In the genomic region with DNA sequence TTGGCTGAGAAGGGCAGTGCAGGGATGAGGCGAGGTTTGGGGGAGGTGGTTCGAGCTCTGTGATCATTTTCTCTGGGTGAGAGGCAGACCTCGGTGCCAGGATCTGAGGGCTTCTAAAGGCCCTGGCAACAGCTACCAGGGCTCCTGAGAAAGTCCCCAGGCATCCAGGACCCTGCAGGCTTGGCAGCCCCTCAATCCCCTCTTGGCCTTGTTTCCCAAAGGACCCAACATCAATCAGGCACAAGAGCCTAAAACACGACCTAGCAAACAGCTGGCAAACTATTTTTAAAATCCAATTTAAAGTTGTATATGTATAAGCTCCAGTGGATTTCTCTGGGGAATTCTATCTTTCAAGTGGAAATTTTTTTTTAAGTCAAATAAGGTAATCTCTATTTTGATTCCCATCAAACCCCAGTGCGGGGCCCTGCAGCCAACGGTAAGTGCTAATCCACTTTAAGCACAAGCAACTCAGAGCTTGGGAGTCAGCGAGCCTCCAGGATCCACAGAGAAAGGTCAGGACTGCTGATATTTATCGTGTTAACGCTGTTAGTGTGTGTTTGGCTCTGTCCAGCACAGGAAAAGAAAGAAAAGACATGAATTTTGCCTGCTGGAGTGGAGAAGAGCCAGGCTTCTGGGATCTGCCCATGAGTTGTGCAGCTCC, we compare ENCODE assay signal across 11 cellular contexts. TPM values are rescaled to one million over a fixed set of nuclear protein-coding genes. Genes with fewer than 3 reads are reported as not detected.
A peak's percentile ranks its signal among the peaks of the same experiment; 100 is the strongest.
DNase-seq lines count a peak whose midpoint lies in the region; ATAC-seq and TF ChIP-seq lines count a peak whose summit lies in the region.
"Had no signal": no experiment of that assay in that cellular context is flagged by ENCODE, and none has a peak within 500 bp of the region (broad histone marks: within the 10 kb centered on the region; RNA-seq: fewer than 3 reads in every experiment).

No MANE protein-coding gene starts in this region.

- 38 to 42% (median 40%) methylated on average over 9 of the region's 9 CpGs for WGBS in heart left ventricle, 4 donors
- 28% methylated on average over 9 of the region's 9 CpGs for WGBS in prostate gland

- DNase-seq in CD14-positive monocyte (ENCODE audit: low spot score) (no peak), SK-N-MC (ENCODE audit: low read depth, low spot score) (no peak), heart left ventricle (peak in 1 of 5 donors; percentile 58), prostate gland (ENCODE audit: low spot score) (no peak)
- DNase-seq in activated CD8-positive, alpha-beta memory T cell treated with anti-CD3 and anti-CD28 coated beads, Interleukin-2, amount 50 U/mL, for 48 hours: no peak
- DNase-seq in stimulated activated CD4-positive, alpha-beta T cell treated with anti-CD3 and anti-CD28 coated beads, Interleukin-4, amount 100 ng/mL, for 24 hours: no peak
- DNase-seq: COR-L47, foreskin melanocyte had no signal

- H3K36me3 Mint-ChIP-seq in CD14-positive monocyte: peaks cover 0 to 2% of the 10 kb centered on the region in 2 donors
- H3K36me3 Mint-ChIP-seq: activated naive CD4-positive, alpha-beta T cell treated with anti-CD3 and anti-CD28 coated beads, Interleukin-2, amount 50 U/mL, for 72 hours had no signal

- intact Hi-C loops in CD14-positive monocyte (cut with micrococcal nuclease): no loop called here
- intact Hi-C loops in heart left ventricle (cut with DNase I): loop anchor here in 1 of 10 donors (5.0 kb wide), 1 partner anchor 77 kb away; no protein-coding TSS in a partner anchor
- intact Hi-C loops in prostate gland (cut with DNase I): no loop called here

- H3K36me3 ChIP-seq in SK-N-MC (ENCODE audit: insufficient read depth, low read length) (no peaks in the 10 kb centered on the region), heart left ventricle (no peaks in the 10 kb centered on the region), prostate gland (no peaks in the 10 kb centered on the region)

- peaks cover under 1 to 4% (median 2%) of the 10 kb centered on the region in 3 donors for H3K27me3 Mint-ChIP-seq in CD14-positive monocyte (ENCODE audit: low read depth in 3 of 3)

- no peaks in the 10 kb centered on the region for H3K9me3 ChIP-seq in SK-N-MC (ENCODE audit: low read depth, low read length)
- H3K9me3 ChIP-seq in heart left ventricle: no peaks in the 10 kb centered on the region
- no peaks in the 10 kb centered on the region for H3K9me3 ChIP-seq in prostate gland

- ATAC-seq in heart left ventricle (peak; percentile 21 to 68 (median 48)), HG02798 (IDR thresholded peaks at IDR 0.05; ENCODE audit: poor library complexity, unreplicated experiment) (no peak), GM19023 (IDR thresholded peaks at IDR 0.05; ENCODE audit: unreplicated experiment) (no peak)
- ATAC-seq: activated naive CD4-positive, alpha-beta T cell treated with anti-CD3 and anti-CD28 coated beads, Interleukin-2, amount 50 U/mL, for 72 hours had no signal

- no peak for TF ChIP-seq POLR2A in heart left ventricle (IDR thresholded peaks at IDR 0.05)
- no peak for TF ChIP-seq POLR2A in prostate gland (IDR thresholded peaks at IDR 0.05)

- H3K9me3 Mint-ChIP-seq in CD14-positive monocyte: no peaks in the 10 kb centered on the region
- H3K9me3 Mint-ChIP-seq: activated naive CD4-positive, alpha-beta T cell treated with anti-CD3 and anti-CD28 coated beads, Interleukin-2, amount 50 U/mL, for 72 hours had no signal

- no peak overlapping the region for H3K9ac ChIP-seq in SK-N-MC (ENCODE audit: insufficient read length)

- peak overlapping the region in 4 of 7 donors; percentile 73 to 81 (median 79) for H3K27ac Mint-ChIP-seq in CD14-positive monocyte
- H3K27ac Mint-ChIP-seq: activated naive CD4-positive, alpha-beta T cell treated with anti-CD3 and anti-CD28 coated beads, Interleukin-2, amount 50 U/mL, for 72 hours had no signal

- peak overlapping the region; percentile 6; the same call in 1 of the 2 replicates for H3K4me3 ChIP-seq in SK-N-MC
- no peak overlapping the region for H3K4me3 ChIP-seq in heart left ventricle
- no peak overlapping the region for H3K4me3 ChIP-seq in prostate gland

- peak overlapping the region; percentile 15; the same call in 1 of the 2 replicates for H3K27ac ChIP-seq in SK-N-MC
- H3K27ac ChIP-seq in heart left ventricle: peak overlapping the region in 11 of 12 donors; percentile 10 to 82 (median 63)
- peak overlapping the region; percentile 62 to 75 for H3K27ac ChIP-seq in prostate gland

- no peaks in the 10 kb centered on the region for H3K27me3 ChIP-seq in heart left ventricle
- no peaks in the 10 kb centered on the region for H3K27me3 ChIP-seq in prostate gland (replicated peaks; ENCODE audit: insufficient read depth)

- H3K4me1 Mint-ChIP-seq in CD14-positive monocyte: peaks cover 28% of the 10 kb centered on the region

- H3K4me1 ChIP-seq in heart left ventricle (peaks cover 0 to 22% (median 14%) of the 10 kb centered on the region in 12 donors), prostate gland (replicated peaks) (peaks cover 21% of the 10 kb centered on the region)

- TF ChIP-seq CTCF in CD14-positive monocyte (IDR thresholded peaks at IDR 0.05) (no peak), heart left ventricle (IDR thresholded peaks at IDR 0.05) (no peak), prostate gland (IDR thresholded peaks at IDR 0.05) (no peak)

- peak overlapping the region in 1 of 2 donors; percentile 54 for H3K4me3 Mint-ChIP-seq in CD14-positive monocyte

RNA-seq across cellular contexts. Expression of a gene that starts 14.9 kb away (rescaled TPM):
- polyA plus RNA-seq in CD14-positive monocyte (100 to 1,000 TPM in 1 of 2 donors, 10 to 100 TPM in 1; 97.0 to 117 TPM), heart left ventricle (100 to 1,000 TPM in 1 of 2 donors, 10 to 100 TPM in 1; 72.3 to 131 TPM)
- total RNA-seq in heart left ventricle (100 to 1,000 TPM in 7 of 9 donors, 10 to 100 TPM in 2; 66.0 to 218 (median 128) TPM), prostate gland (100 to 1,000 TPM; 103 to 134 TPM)

RNA-seq across cellular contexts. Expression of a gene that starts 37.3 kb away (rescaled TPM):
- 10 to 100 TPM; 32.0 to 34.4 TPM for polyA plus RNA-seq in CD14-positive monocyte
- total RNA-seq in heart left ventricle: 10 to 100 TPM; 13.2 to 30.7 (median 20.8) TPM
- 10 to 100 TPM; 12.6 to 28.7 TPM for polyA plus RNA-seq in heart left ventricle
- 10 to 100 TPM; 17.8 to 52.7 TPM for total RNA-seq in prostate gland

RNA-seq across cellular contexts. Expression of a gene that starts 53.4 kb away (rescaled TPM):
- polyA plus RNA-seq in CD14-positive monocyte: 100 to 1,000 TPM; 623 to 761 TPM
- total RNA-seq in heart left ventricle: 100 to 1,000 TPM in 1 of 9 donors, 10 to 100 TPM in 4, 1 to 10 TPM in 4; 5.4 to 103 (median 10.1) TPM
- 10 to 100 TPM; 13.8 to 21.7 TPM for polyA plus RNA-seq in heart left ventricle
- 100 to 1,000 TPM in 1 of 2 donors, 10 to 100 TPM in 1; 44.4 to 108 TPM for total RNA-seq in prostate gland

Comparison
In these comparisons a context has a peak if more than half of its experiments do, and no peak if none do; other contexts are left out.
1. H3K27ac ChIP-seq: peak in every context shown above with its lines; median percentile 68 in prostate gland; 63 in heart left ventricle; 15 in SK-N-MC.
2. ATAC-seq: peak in heart left ventricle (4 of 4); none in HG02798 (single experiment) and GM19023 (single experiment).